Comparison of ENCODE assay signal across 9 cellular contexts in genomic region chr1:150159550-150159949, GRCh38. TPM values are rescaled to one million over a fixed set of nuclear protein-coding genes. Genes with fewer than 3 reads are reported as not detected.
DNase-seq lines count a peak whose midpoint lies in the region; TF ChIP-seq lines count a peak whose summit lies in the region.
"Had no signal": no experiment of that assay in that cellular context is flagged by ENCODE, and none has a peak within 500 bp of the region (broad histone marks: within the 10 kb centered on the region; RNA-seq: fewer than 3 reads in every experiment).

No MANE protein-coding gene starts in this region.

- peak overlapping the region in 1 of 2 donors; percentile 44 for H3K9ac ChIP-seq in colonic mucosa (ENCODE audit: low read depth in 2 of 2, low read length in 2 of 2)
- no peak overlapping the region for H3K9ac ChIP-seq in parathyroid adenoma

- H3K27me3 ChIP-seq in colonic mucosa (no peaks in the 10 kb centered on the region), parathyroid adenoma (ENCODE audit: control insufficient read depth, insufficient read depth, low read length) (no peaks in the 10 kb centered on the region)

- no peak overlapping the region for H2AFZ ChIP-seq in parathyroid adenoma

- CTCF ChIA-PET in GM10248 (lab: Yijun Ruan, JAX): interaction anchor here (0.6 to 14.0 kb wide), 6 partner anchors 8 to 198 kb away, joined by 3 to 247 read pairs (median 22); partner anchors contain the start of gene PLEKHO1

- H3K27ac ChIP-seq in colonic mucosa (peak overlapping the region; percentile 84), parathyroid adenoma (peak overlapping the region; percentile 24)

- H3K4me2 ChIP-seq in parathyroid adenoma (ENCODE audit: low read length): no peak overlapping the region

- TF ChIP-seq CTCF in GM10248 (IDR thresholded peaks at IDR 0.05; ENCODE audit: control extremely low read depth, extremely low read depth, low read depth, missing control alignments): no peak
- TF ChIP-seq CTCF in colonic mucosa (IDR thresholded peaks at IDR 0.05): no peak
- no peak for TF ChIP-seq CTCF in parathyroid adenoma (IDR thresholded peaks at IDR 0.05)

- H3K79me2 ChIP-seq in parathyroid adenoma: no peaks in the 10 kb centered on the region

- intact Hi-C loops in colonic mucosa (cut with DNase I) (no loop called here), posterior cingulate gyrus (cut with DNase I) (no loop called here)

- H3K4me3 ChIP-seq in colonic mucosa (no peak overlapping the region), parathyroid adenoma (ENCODE audit: low read depth, low read length) (no peak overlapping the region)

- POLR2A ChIA-PET in GM10248 (lab: Yijun Ruan, JAX): interaction anchor here (0.7 to 5.2 kb wide), 3 partner anchors 10 to 273 kb away, joined by 4 to 29 read pairs (median 8); partner anchors contain the start of gene PLEKHO1

- DNase-seq in GM10248 (ENCODE audit: extremely low spot score) (peak; percentile 46), MV-4-11 (lab: John Stamatoyannopoulos, UW) (peak; percentile 92), colonic mucosa (no peak), islet precursor cell (no peak), posterior cingulate gyrus (no peak), NCI-H2196 treated with DMSO at 0.1 percent for 48 hours (lab: John Stamatoyannopoulos, UW; ENCODE audit: unreplicated experiment) (no peak), NCI-H345 treated with DMSO at 0.1 percent for 48 hours (lab: John Stamatoyannopoulos, UW; ENCODE audit: unreplicated experiment) (no peak)
- DNase-seq: midbrain had no signal

- H3K36me3 ChIP-seq in colonic mucosa (no peaks in the 10 kb centered on the region), parathyroid adenoma (ENCODE audit: control insufficient read depth, insufficient read depth, low read length) (no peaks in the 10 kb centered on the region)

- H3K9me3 ChIP-seq in colonic mucosa (no peaks in the 10 kb centered on the region), parathyroid adenoma (ENCODE audit: control insufficient read depth, low read length) (no peaks in the 10 kb centered on the region)

- H3K4me1 ChIP-seq in colonic mucosa (no peaks in the 10 kb centered on the region), parathyroid adenoma (no peaks in the 10 kb centered on the region)

RNA-seq across cellular contexts. Expression of gene PLEKHO1, which starts 9.8 kb away (rescaled TPM):
- total RNA-seq in colonic mucosa: 10 to 100 TPM in 1 of 2 donors, 1 to 10 TPM in 1; 5.4 to 30.8 TPM

Comparison
In these comparisons a context has a peak if more than half of its experiments do, and no peak if none do; other contexts are left out.
1. DNase-seq: peak in GM10248 (single experiment) and MV-4-11 (single experiment); none in colonic mucosa (single experiment), islet precursor cell (single experiment), posterior cingulate gyrus (0 of 10), NCI-H2196 treated with DMSO at 0.1 percent for 48 hours (single experiment) and NCI-H345 treated with DMSO at 0.1 percent for 48 hours (single experiment).